In the genomic region with DNA sequence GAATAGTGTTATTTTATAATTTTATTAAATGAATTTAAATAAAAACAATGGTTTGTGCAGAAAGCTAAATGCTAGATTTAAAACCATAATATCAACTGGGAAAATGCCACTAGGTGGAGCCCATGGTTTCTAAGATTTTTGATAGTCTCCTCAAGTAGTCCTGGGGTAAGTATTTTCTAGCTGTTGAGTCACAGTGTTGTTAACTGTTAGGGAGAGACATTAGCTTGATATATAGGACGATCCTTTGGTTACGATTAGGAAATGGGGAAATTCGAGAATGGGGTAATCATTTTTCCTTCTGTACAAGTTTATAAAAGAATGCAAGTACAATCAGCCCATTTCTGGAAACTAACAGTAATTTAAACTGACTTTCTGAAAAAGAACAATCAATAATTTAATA, we compare ENCODE assay signal across 1 cellular context.
TF ChIP-seq lines count a peak whose summit lies in the region.

No MANE protein-coding gene starts in this region.

TF ChIP-seq in HepG2, 621 proteins besides CTCF, POLR2A, EP300 and RAD21 (continued from another document):
- TF ChIP-seq, protein P1, sequence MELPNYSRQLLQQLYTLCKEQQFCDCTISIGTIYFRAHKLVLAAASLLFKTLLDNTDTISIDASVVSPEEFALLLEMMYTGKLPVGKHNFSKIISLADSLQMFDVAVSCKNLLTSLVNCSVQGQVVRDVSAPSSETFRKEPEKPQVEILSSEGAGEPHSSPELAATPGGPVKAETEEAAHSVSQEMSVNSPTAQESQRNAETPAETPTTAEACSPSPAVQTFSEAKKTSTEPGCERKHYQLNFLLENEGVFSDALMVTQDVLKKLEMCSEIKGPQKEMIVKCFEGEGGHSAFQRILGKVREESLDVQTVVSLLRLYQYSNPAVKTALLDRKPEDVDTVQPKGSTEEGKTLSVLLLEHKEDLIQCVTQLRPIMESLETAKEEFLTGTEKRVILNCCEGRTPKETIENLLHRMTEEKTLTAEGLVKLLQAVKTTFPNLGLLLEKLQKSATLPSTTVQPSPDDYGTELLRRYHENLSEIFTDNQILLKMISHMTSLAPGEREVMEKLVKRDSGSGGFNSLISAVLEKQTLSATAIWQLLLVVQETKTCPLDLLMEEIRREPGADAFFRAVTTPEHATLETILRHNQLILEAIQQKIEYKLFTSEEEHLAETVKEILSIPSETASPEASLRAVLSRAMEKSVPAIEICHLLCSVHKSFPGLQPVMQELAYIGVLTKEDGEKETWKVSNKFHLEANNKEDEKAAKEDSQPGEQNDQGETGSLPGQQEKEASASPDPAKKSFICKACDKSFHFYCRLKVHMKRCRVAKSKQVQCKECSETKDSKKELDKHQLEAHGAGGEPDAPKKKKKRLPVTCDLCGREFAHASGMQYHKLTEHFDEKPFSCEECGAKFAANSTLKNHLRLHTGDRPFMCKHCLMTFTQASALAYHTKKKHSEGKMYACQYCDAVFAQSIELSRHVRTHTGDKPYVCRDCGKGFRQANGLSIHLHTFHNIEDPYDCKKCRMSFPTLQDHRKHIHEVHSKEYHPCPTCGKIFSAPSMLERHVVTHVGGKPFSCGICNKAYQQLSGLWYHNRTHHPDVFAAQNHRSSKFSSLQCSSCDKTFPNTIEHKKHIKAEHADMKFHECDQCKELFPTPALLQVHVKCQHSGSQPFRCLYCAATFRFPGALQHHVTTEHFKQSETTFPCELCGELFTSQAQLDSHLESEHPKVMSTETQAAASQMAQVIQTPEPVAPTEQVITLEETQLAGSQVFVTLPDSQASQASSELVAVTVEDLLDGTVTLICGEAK (IDR thresholded peaks at IDR 0.05), result no peak
- TF ChIP-seq, protein P1 (CRISPR knock-in tag; IDR thresholded peaks at IDR 0.05), result no peak
- peak; percentile 69 for TF ChIP-seq STAG1 (CRISPR knock-in tag; IDR thresholded peaks at IDR 0.05)
- no peak for TF ChIP-seq ZNF775 (CRISPR knock-in tag; IDR thresholded peaks at IDR 0.05; ENCODE audit: borderline replicate concordance)
- peak; percentile 47 for TF ChIP-seq SMC3 (IDR thresholded peaks at IDR 0.05; ENCODE audit: low read length)
